Comparison of ENCODE assay signal across 12 cellular contexts in genomic region chr11:57072640-57073039, GRCh38.
DNase-seq lines count a peak whose midpoint lies in the region; ATAC-seq and TF ChIP-seq lines count a peak whose summit lies in the region.
"Had no signal": no experiment of that assay in that cellular context is flagged by ENCODE, and none has a peak within 500 bp of the region (broad histone marks: within the 10 kb centered on the region; RNA-seq: fewer than 3 reads in every experiment).

No MANE protein-coding gene starts in this region.

- intact Hi-C loops in sigmoid colon (cut with DNase I) = no loop called here

- no peaks in the 10 kb centered on the region for H3K79me2 ChIP-seq in MM.1S (ENCODE audit: low read length)
- H3K79me2 ChIP-seq: parathyroid adenoma had no signal

- H3K4me1 ChIP-seq in foreskin keratinocyte = peaks cover 17% of the 10 kb centered on the region
- H3K4me1 ChIP-seq in sigmoid colon = peaks cover 0 to 14% (median 9%) of the 10 kb centered on the region in 4 donors
- no peaks in the 10 kb centered on the region for H3K4me1 ChIP-seq in MM.1S (ENCODE audit: low read length)
- H3K4me1 ChIP-seq: parathyroid adenoma had no signal

- no peaks in the 10 kb centered on the region for H3K9me3 ChIP-seq in sigmoid colon
- H3K9me3 ChIP-seq in MM.1S (replicated peaks; ENCODE audit: insufficient read depth, low read length) = no peaks in the 10 kb centered on the region

- H3K4me2 ChIP-seq in MM.1S (ENCODE audit: low read depth, low read length) = no peak overlapping the region

- ATAC-seq in foreskin keratinocyte = peak; percentile 96
- ATAC-seq in HG03439 (IDR thresholded peaks at IDR 0.05; ENCODE audit: unreplicated experiment) = no peak

- DNase-seq in EH (ENCODE audit: low read depth) (peak; percentile 98), SW 1271 (lab: John Stamatoyannopoulos, UW) (peak; percentile 69 to 94), foreskin keratinocyte (peak; percentile 96 to 99), sigmoid colon (no peak), MM.1S (no peak), DMS53 (lab: John Stamatoyannopoulos, UW) (no peak), T-helper 1 cell (no peak)
- DNase-seq: activated effector memory CD4-positive, alpha-beta T cell treated with Interleukin-2 at 50 U/mL for 16 hours; heart right ventricle; stimulated activated naive CD4-positive, alpha-beta T cell had no signal

- H2AFZ ChIP-seq in MM.1S (ENCODE audit: low read length) = no peak overlapping the region
- H2AFZ ChIP-seq: parathyroid adenoma had no signal

- H3K4me3 ChIP-seq in sigmoid colon = no peak overlapping the region
- H3K4me3 ChIP-seq in MM.1S (ENCODE audit: low read length) = no peak overlapping the region
- H3K4me3 ChIP-seq: heart right ventricle had no signal

- H3K9me2 ChIP-seq in MM.1S (replicated peaks; ENCODE audit: insufficient read depth, low read length) = no peaks in the 10 kb centered on the region

- TF ChIP-seq POLR2A in sigmoid colon (IDR thresholded peaks at IDR 0.05) = no peak

- no peak for TF ChIP-seq EP300 in sigmoid colon (IDR thresholded peaks at IDR 0.05)

- H4K20me1 ChIP-seq in MM.1S (ENCODE audit: insufficient read depth, low read length) = no peaks in the 10 kb centered on the region

- TF ChIP-seq CTCF in foreskin keratinocyte (conservative IDR thresholded peaks at IDR 0.05) (no peak), sigmoid colon (IDR thresholded peaks at IDR 0.05) (no peak), MM.1S (IDR thresholded peaks at IDR 0.05; ENCODE audit: low read length) (no peak)

- no peaks in the 10 kb centered on the region for H3K36me3 ChIP-seq in sigmoid colon
- H3K36me3 ChIP-seq in MM.1S (replicated peaks; ENCODE audit: insufficient read depth, low read length) = no peaks in the 10 kb centered on the region
- H3K36me3 ChIP-seq: heart right ventricle had no signal

- no peak overlapping the region for H3K9ac ChIP-seq in MM.1S (ENCODE audit: low read length)
- H3K9ac ChIP-seq: parathyroid adenoma had no signal

- H3F3A ChIP-seq in MM.1S (ENCODE audit: insufficient read depth, low read length) = no peaks in the 10 kb centered on the region

- H3K27me3 ChIP-seq in foreskin keratinocyte (no peaks in the 10 kb centered on the region), sigmoid colon (no peaks in the 10 kb centered on the region), MM.1S (replicated peaks; ENCODE audit: insufficient read depth, low read length) (no peaks in the 10 kb centered on the region)
- H3K27me3 ChIP-seq: heart right ventricle had no signal

- peak overlapping the region; percentile 68 for H3K27ac ChIP-seq in foreskin keratinocyte
- H3K27ac ChIP-seq in sigmoid colon = peak overlapping the region; percentile 15 to 38 (median 25)
- H3K27ac ChIP-seq in MM.1S (ENCODE audit: low read length) = no peak overlapping the region
- H3K27ac ChIP-seq: parathyroid adenoma had no signal

Comparison
In these comparisons a context has a peak if more than half of its experiments do, and no peak if none do; other contexts are left out.
1. DNase-seq: peak in EH (single experiment), SW 1271 (2 of 2) and foreskin keratinocyte (2 of 2); none in sigmoid colon (single experiment), MM.1S (single experiment), DMS53 (single experiment) and T-helper 1 cell (0 of 5).